21 cellular contexts compared by ENCODE assay signal in genomic region chr2:164960159-164960558, GRCh38. TPM values are rescaled to one million over a fixed set of nuclear protein-coding genes. Genes with fewer than 3 reads are reported as not detected.
"Had no signal": no experiment of that assay in that cellular context is flagged by ENCODE, and none has a peak within 500 bp of the region (broad histone marks: within the 10 kb centered on the region; RNA-seq: fewer than 3 reads in every experiment).

No MANE protein-coding gene starts in this region.

- DNase-seq: activated B cell treated with CpG ODN at 0.5 μM for 24 hours; activated CD4-positive, alpha-beta memory T cell treated with anti-CD3 and anti-CD28 coated beads, Interleukin-2, amount 10 ng/mL, durations not matched to agents 7 days and 5 days; activated CD4-positive, alpha-beta T cell treated with anti-CD3 and anti-CD28 coated beads for 48 hours; activated CD8-positive, alpha-beta memory T cell treated with anti-CD3 and anti-CD28 coated beads, Interleukin-2, amount 10 ng/mL, durations not matched to agents 7 days and 5 days; activated naive CD4-positive, alpha-beta T cell; activated naive CD8-positive, alpha-beta T cell treated with anti-CD3 and anti-CD28 coated beads for 36 hours; activated T-cell treated with anti-CD3 and anti-CD28 coated beads, Interleukin-2, amount 50 U/mL, for 1 hour; amygdala; caudate nucleus; erythroblast; foreskin melanocyte; hypothalamus; nucleus accumbens; sigmoid colon; stimulated activated CD4-positive, alpha-beta T cell treated with anti-CD3 and anti-CD28 coated beads, Interleukin-4, amount 100 ng/mL, for 24 hours; stomach; trophoblast cell had no signal

- ATAC-seq: activated CD8-positive, alpha-beta memory T cell treated with anti-CD3 and anti-CD28 coated beads, Interleukin-2, amount 10 ng/mL, durations not matched to agents 7 days and 5 days; activated T-helper 17 cell treated with anti-CD3 and anti-CD28 coated beads, Interleukin-2, amount 50 U/mL, for 72 hours; left lobe of liver; natural killer cell treated with Interleukin-12 subunit alpha and Interleukin-12 subunit beta and Interleukin-15 and Interleukin-18, amount 100 ng/mL, for 72 hours; stimulated activated effector memory CD8-positive, alpha-beta T cell treated with anti-CD3 and anti-CD28 coated beads, Interleukin-12 subunit alpha, Interleukin-12 subunit beta, amount 100 ng/mL, for 72 hours had no signal

- H3K27ac ChIP-seq: sigmoid colon, stomach had no signal

RNA-seq across cellular contexts. Expression of gene SLC38A11, which starts 4.8 kb away (rescaled TPM):
- total RNA-seq: activated CD4-positive, alpha-beta memory T cell treated with anti-CD3 and anti-CD28 coated beads, Interleukin-2, amount 10 ng/mL, durations not matched to agents 7 days and 5 days; activated CD8-positive, alpha-beta memory T cell treated with anti-CD3 and anti-CD28 coated beads, Interleukin-2, amount 10 ng/mL, durations not matched to agents 7 days and 5 days; activated naive CD8-positive, alpha-beta T cell treated with anti-CD3 and anti-CD28 coated beads for 36 hours; activated T-helper 17 cell treated with anti-CD3 and anti-CD28 coated beads, Interleukin-2, amount 50 U/mL, for 72 hours; natural killer cell treated with Interleukin-12 subunit alpha and Interleukin-12 subunit beta and Interleukin-15 and Interleukin-18, amount 100 ng/mL, for 72 hours had no signal
